ENCODE assay signal across 8 cellular contexts in genomic region chr14:101781240-101782061, GRCh38. TPM values are rescaled to one million over a fixed set of nuclear protein-coding genes. Genes with fewer than 3 reads are reported as not detected.
DNase-seq lines count a peak whose midpoint lies in the region; ATAC-seq and TF ChIP-seq lines count a peak whose summit lies in the region.

No MANE protein-coding gene starts in this region.

- H3K9me3 ChIP-seq in left ventricle myocardium inferior (replicated peaks) (no peaks in the 10 kb centered on the region), sigmoid colon (no peaks in the 10 kb centered on the region), PC-9 (ENCODE audit: insufficient read depth, low read depth) (no peaks in the 10 kb centered on the region)

- H3K4me3 ChIP-seq in left ventricle myocardium inferior = peak overlapping the region; percentile 72
- peak overlapping the region; percentile 38 to 86 (median 60) for H3K4me3 ChIP-seq in sigmoid colon
- no peak overlapping the region for H3K4me3 ChIP-seq in PC-9

- intact Hi-C loops in left ventricle myocardium inferior (cut with micrococcal nuclease) = no loop called here
- intact Hi-C loops in sigmoid colon (cut with DNase I) = no loop called here
- intact Hi-C loops in PC-9 (cut with micrococcal nuclease; ENCODE audit: unreplicated experiment) = no loop called here

- 0 out of 2 replicates have a peak, but pooled peaks cover 5% of the 10 kb centered on the region for H4K20me1 ChIP-seq in PC-9 (ENCODE audit: insufficient read depth)

- ATAC-seq in activated CD4-positive, CD25-positive, alpha-beta regulatory T cell treated with anti-CD3 and anti-CD28 coated beads, Interleukin-2, amount 50 U/mL, for 24 hours = peak; percentile 51 to 55
- ATAC-seq in GM19035 (IDR thresholded peaks at IDR 0.05; ENCODE audit: unreplicated experiment) (no peak), GM18909 (IDR thresholded peaks at IDR 0.05; ENCODE audit: poor library complexity, unreplicated experiment) (no peak)

- POLR2A ChIA-PET in PC-9 (lab: Charles Lee; ENCODE audit: unreplicated experiment) = interaction anchor here (0.5 to 0.7 kb wide), 2 partner anchors 27 to 1017 kb away, joined by 3 to 4 read pairs; no protein-coding TSS in a partner anchor

- H3K27me3 ChIP-seq in left ventricle myocardium inferior (ENCODE audit: low read depth) (no peaks in the 10 kb centered on the region), sigmoid colon (no peaks in the 10 kb centered on the region), PC-9 (ENCODE audit: insufficient read depth, low read depth) (no peaks in the 10 kb centered on the region)

- no peaks in the 10 kb centered on the region; the same call in 1 of the 2 replicates for H3F3A ChIP-seq in PC-9 (ENCODE audit: insufficient read depth, low read depth)

- TF ChIP-seq CTCF in left ventricle myocardium inferior (IDR thresholded peaks at IDR 0.05; ENCODE audit: borderline replicate concordance) (no peak), sigmoid colon (IDR thresholded peaks at IDR 0.05) (no peak), PC-9 (conservative IDR thresholded peaks at IDR 0.05) (no peak)

- 1 to 2% methylated on average over 67 of the region's 67 CpGs for WGBS in sigmoid colon, 2 donors

- no TSS peak for BruUV-seq in PC-9 (replicated peaks; lab: Mats Ljungman, UMichigan)

- CTCF ChIA-PET in PC-9 (lab: Charles Lee) = no interaction called here

- no peaks in the 10 kb centered on the region for H3K9me2 ChIP-seq in PC-9 (ENCODE audit: insufficient read depth)

- H2AFZ ChIP-seq in PC-9 = no peak overlapping the region

- H3K36me3 ChIP-seq in left ventricle myocardium inferior (no peaks in the 10 kb centered on the region), sigmoid colon (no peaks in the 10 kb centered on the region), PC-9 (ENCODE audit: low read depth) (no peaks in the 10 kb centered on the region)

- H3K4me1 ChIP-seq in left ventricle myocardium inferior (peaks cover 42% of the 10 kb centered on the region), sigmoid colon (peaks cover 0 to 18% (median 15%) of the 10 kb centered on the region in 4 donors), PC-9 (replicated peaks; ENCODE audit: insufficient read depth) (no peaks in the 10 kb centered on the region)

- no peak for TF ChIP-seq EP300 in sigmoid colon (IDR thresholded peaks at IDR 0.05)

- no peak for DNase-seq in activated CD4-positive, CD25-positive, alpha-beta regulatory T cell (lab: John Stamatoyannopoulos, UW)
- DNase-seq in activated effector memory CD4-positive, alpha-beta T cell treated with Interleukin-2 at 50 U/mL for 16 hours = peak; percentile 13
- DNase-seq in left ventricle myocardium inferior (no peak), sigmoid colon (no peak), PC-9 (no peak)

- 0 out of 2 replicates have a peak, but pooled peaks cover 7% of the 10 kb centered on the region for H3K79me2 ChIP-seq in PC-9 (ENCODE audit: low read depth)

- peak overlapping the region; percentile 61 for H3K27ac ChIP-seq in left ventricle myocardium inferior (replicated peaks)
- H3K27ac ChIP-seq in sigmoid colon = peak overlapping the region in 3 of 4 donors; percentile 5 to 58 (median 34)
- H3K27ac ChIP-seq in PC-9 = no peak overlapping the region

- no peak for TF ChIP-seq POLR2A in sigmoid colon (IDR thresholded peaks at IDR 0.05)

- H3K4me2 ChIP-seq in PC-9 = no peak overlapping the region

RNA-seq across cellular contexts. Expression of gene PPP2R5C, which starts 19.9 kb away (rescaled TPM):
- total RNA-seq in left ventricle myocardium inferior (198 TPM), sigmoid colon (100 to 1,000 TPM; 115 to 175 (median 147) TPM), PC-9 (2021) (301 and 401 TPM in 2 replicates)
- polyA plus RNA-seq in sigmoid colon = 100 to 1,000 TPM in 2 of 3 donors, 10 to 100 TPM in 1; 90.2 to 133 (median 123) TPM

Comparison
In these comparisons a context has a peak if more than half of its experiments do, and no peak if none do; other contexts are left out.
1. ATAC-seq: peak in activated CD4-positive, CD25-positive, alpha-beta regulatory T cell treated with anti-CD3 and anti-CD28 coated beads, Interleukin-2, amount 50 U/mL, for 24 hours (2 of 2); none in GM19035 (single experiment) and GM18909 (single experiment).